In the genomic region with DNA sequence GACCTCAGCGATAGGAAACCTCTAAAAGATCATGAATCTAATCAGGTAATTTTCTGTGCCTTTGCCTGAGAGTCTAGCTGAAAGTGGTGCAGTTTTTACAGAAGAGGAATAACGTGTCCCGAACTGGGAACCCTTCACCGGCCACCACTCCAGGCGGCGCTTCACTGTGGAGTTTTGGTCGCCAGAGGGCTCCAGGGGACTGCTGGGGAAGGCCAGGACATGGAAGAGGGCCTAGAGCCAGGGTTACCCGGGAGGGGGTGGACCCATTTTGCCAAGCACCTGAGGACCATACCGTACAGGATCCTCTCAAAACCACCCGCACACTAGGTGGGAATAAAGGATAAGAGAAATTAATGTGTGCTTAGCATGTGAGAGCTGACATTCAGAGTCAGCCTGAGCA, we compare ENCODE assay signal across 8 cellular contexts. TPM values are rescaled to one million over a fixed set of nuclear protein-coding genes. Genes with fewer than 3 reads are reported as not detected.
DNase-seq lines count a peak whose midpoint lies in the region; ATAC-seq and TF ChIP-seq lines count a peak whose summit lies in the region.
"Not testable (repeated sequence)": the region's sequence is repeated elsewhere in the genome, so short reads cannot be mapped to it uniquely, and the experiment has no call there.

No MANE protein-coding gene starts in this region.

- H3K4me1 ChIP-seq in SK-N-SH (ENCODE audit: control insufficient read depth in 1 of 2, insufficient read depth in 2 of 2, low read depth in 1 of 2, low read length in 1 of 2); foreskin keratinocyte: not testable (repeated sequence)

- peak; percentile 80 for TF ChIP-seq RAD21 in Ishikawa (IDR thresholded peaks at IDR 0.05; ENCODE audit: low read depth)
- TF ChIP-seq RAD21 in SK-N-SH (IDR thresholded peaks at IDR 0.05; ENCODE audit: low read length): peak; percentile 18; the same call in 1 of the 2 replicates

- not testable (repeated sequence) for H3K9me2 ChIP-seq in SK-N-SH

- not testable (repeated sequence) for H3K4me2 ChIP-seq in SK-N-SH

- peak; percentile 38 for TF ChIP-seq CTCF in AG10803 (conservative IDR thresholded peaks at IDR 0.05; ENCODE audit: low read length)
- peak; percentile 28; the same call in 1 of the 2 replicates for TF ChIP-seq CTCF in GM12874 (IDR thresholded peaks at IDR 0.05; ENCODE audit: insufficient read depth, low read depth, low read length)
- TF ChIP-seq CTCF in SK-N-SH (IDR thresholded peaks at IDR 0.05): peak; percentile 19; the same call in 1 of the 2 replicates
- TF ChIP-seq CTCF in cardiac fibroblast (IDR thresholded peaks at IDR 0.05; ENCODE audit: low read depth, low read length): peak; percentile 54
- TF ChIP-seq CTCF in foreskin keratinocyte (conservative IDR thresholded peaks at IDR 0.05): peak; percentile 57
- peak; percentile 59 for TF ChIP-seq CTCF in progenitor cell of endocrine pancreas (IDR thresholded peaks at IDR 0.05; ENCODE audit: unreplicated experiment)

- H4K20me1 ChIP-seq in SK-N-SH (ENCODE audit: insufficient read depth): not testable (repeated sequence)

- H3K36me3 Mint-ChIP-seq in progenitor cell of endocrine pancreas (ENCODE audit: insufficient read depth): not testable (repeated sequence)

- 50% methylated on average over 4 of the region's 10 CpGs for WGBS in SK-N-SH (ENCODE audit: low lambda C conversion rate)

- DNase-seq in AG10803 (ENCODE audit: low read depth): peak; percentile 3
- not testable (repeated sequence) for DNase-seq in SK-N-SH, foreskin keratinocyte
- peak; percentile 7 to 32 for DNase-seq in cardiac fibroblast (ENCODE audit: low read depth in 2 of 2)
- peak; percentile 59 for DNase-seq in left lobe of liver (ENCODE audit: low spot score)
- peak; percentile 29 for DNase-seq in progenitor cell of endocrine pancreas (ENCODE audit: low spot score, unreplicated experiment)

- H3K4me3 ChIP-seq in AG10803 (ENCODE audit: low read length); SK-N-SH (ENCODE audit: low read depth in 2 of 2, low read length in 1 of 2); cardiac fibroblast (replicated peaks in 1 of 2; ENCODE audit: low read depth in 2 of 2, low read length in 2 of 2): not testable (repeated sequence)

- H3K9me3 Mint-ChIP-seq in progenitor cell of endocrine pancreas (ENCODE audit: low read depth): peaks cover 15% of the 10 kb centered on the region

- H3K4me3 Mint-ChIP-seq in progenitor cell of endocrine pancreas (ENCODE audit: low read depth): not testable (repeated sequence)

- H3K4me1 Mint-ChIP-seq in progenitor cell of endocrine pancreas (ENCODE audit: low read depth): not testable (repeated sequence)

- not testable (repeated sequence) for TF ChIP-seq EP300 in Ishikawa (IDR thresholded peaks at IDR 0.05; ENCODE audit: borderline replicate concordance); SK-N-SH (IDR thresholded peaks at IDR 0.05; ENCODE audit: borderline replicate concordance in 1 of 2, low read depth in 1 of 2, low read length in 1 of 2)

- peaks cover 34% of the 10 kb centered on the region for H3K27me3 Mint-ChIP-seq in progenitor cell of endocrine pancreas

- H3K9ac ChIP-seq in SK-N-SH: not testable (repeated sequence)

- not testable (repeated sequence) for H3K79me2 ChIP-seq in SK-N-SH (ENCODE audit: insufficient read depth)

- H3K27ac ChIP-seq in SK-N-SH (ENCODE audit: low read depth in 2 of 2, low read length in 1 of 2); foreskin keratinocyte: not testable (repeated sequence)

- not testable (repeated sequence) for H3K36me3 ChIP-seq in SK-N-SH (replicated peaks in 1 of 2; ENCODE audit: control insufficient read depth in 1 of 2, insufficient read depth in 2 of 2, low read length in 1 of 2)

- H3K9me3 ChIP-seq in SK-N-SH: not testable (repeated sequence)

- POLR2A ChIA-PET in SK-N-SH (lab: Yijun Ruan, JAX): not testable (repeated sequence)

- CTCF ChIA-PET in SK-N-SH (lab: Yijun Ruan, JAX): interaction anchor here (1.2 to 1.8 kb wide), 3 partner anchors 10 to 169 kb away, joined by 3 to 4 read pairs (median 4); no protein-coding TSS in a partner anchor

- not testable (repeated sequence) for H3K27ac Mint-ChIP-seq in progenitor cell of endocrine pancreas

- H3K27me3 ChIP-seq in SK-N-SH (ENCODE audit: insufficient read depth); foreskin keratinocyte: not testable (repeated sequence)

- not testable (repeated sequence) for H3F3A ChIP-seq in SK-N-SH (replicated peaks; ENCODE audit: insufficient read depth)

- H2AFZ ChIP-seq in SK-N-SH (ENCODE audit: low read depth): not testable (repeated sequence)

- ATAC-seq in foreskin keratinocyte: peak; percentile 55
- peak; percentile 100 for ATAC-seq in left lobe of liver

TF ChIP-seq in SK-N-SH, 30 proteins besides CTCF, POLR2A, EP300 and RAD21:
- peak; percentile 4; the same call in 1 of the 2 replicates for TF ChIP-seq SMC3 (IDR thresholded peaks at IDR 0.05; ENCODE audit: low read depth, low read length)

RNA-seq across cellular contexts. Expression of a gene that starts 55.8 kb away (rescaled TPM):
- polyA plus RNA-seq in SK-N-SH (2012; rRNA removed) (35.0 and 53.5 TPM in 2 replicates), foreskin keratinocyte (12.8 and 13.4 TPM in 2 replicates)
- polyA plus RNA-seq in SK-N-SH (2012; cell fraction: cytosol; rRNA removed): 57.0 and 58.6 TPM in 2 replicates
- polyA plus RNA-seq in SK-N-SH (2012; cell fraction: nucleus; rRNA removed): 18.8 and 46.6 TPM in 2 replicates
- total RNA-seq in foreskin keratinocyte (44.6 and 52.3 TPM in 2 replicates), left lobe of liver (20.9 TPM), progenitor cell of endocrine pancreas (74.0 and 82.7 TPM in 2 replicates)
